Comparison of ENCODE assay signal across 13 cellular contexts in the genomic region with DNA sequence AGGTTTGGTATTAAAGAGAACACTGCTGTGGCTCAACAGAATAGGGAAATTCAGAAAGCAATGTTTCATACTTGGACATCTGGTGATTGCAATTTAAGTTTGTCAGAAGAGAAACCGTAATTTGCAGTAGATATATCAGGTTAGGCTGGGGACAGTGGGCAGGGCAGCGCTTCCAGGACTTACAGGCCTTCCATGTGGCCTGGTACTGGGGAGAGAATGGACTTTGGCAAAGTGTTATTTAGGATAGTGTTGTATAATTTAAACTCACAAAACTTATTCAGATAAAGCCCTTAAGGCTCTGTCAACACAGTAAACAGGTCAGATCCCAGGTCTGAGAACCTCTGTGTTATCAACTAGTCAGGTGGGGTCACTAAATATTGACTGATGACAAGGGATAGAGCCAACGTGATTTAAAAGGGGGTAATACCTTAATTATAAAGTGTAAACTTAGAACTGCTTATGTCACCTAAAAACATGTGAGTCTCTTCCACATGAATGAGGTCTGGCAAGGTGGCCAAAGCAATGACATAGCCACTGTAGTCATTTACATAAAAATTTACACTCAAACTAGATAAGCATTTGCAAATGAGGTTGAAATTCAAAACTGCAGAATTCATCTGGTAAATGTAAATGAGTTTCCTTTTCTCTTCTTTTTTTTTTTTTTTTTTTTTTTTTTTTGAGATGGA.
DNase-seq lines count a peak whose midpoint lies in the region; ATAC-seq and TF ChIP-seq lines count a peak whose summit lies in the region.
"Had no signal": no experiment of that assay in that cellular context is flagged by ENCODE, and none has a peak within 500 bp of the region (broad histone marks: within the 10 kb centered on the region; RNA-seq: fewer than 3 reads in every experiment).

No MANE protein-coding gene starts in this region.

- DNase-seq in GM12865 (ENCODE audit: low read depth) (peak; percentile 85), left lobe of liver (ENCODE audit: low spot score) (no peak), NOMO-1 treated with DMSO at 0.1 percent for 48 hours (lab: John Stamatoyannopoulos, UW; ENCODE audit: unreplicated experiment) (no peak), heart right ventricle (no peak)
- DNase-seq in activated effector memory CD4-positive, alpha-beta T cell treated with Interleukin-2 at 50 U/mL for 16 hours: no peak
- DNase-seq in stimulated activated naive CD4-positive, alpha-beta T cell (lab: John Stamatoyannopoulos, UW): no peak
- DNase-seq: activated T-cell treated with anti-CD3 and anti-CD28 coated beads, Interleukin-2, amount 50 U/mL, for 4 hours; right cardiac atrium had no signal

- peaks cover 0 to 25% (median 0%) of the 10 kb centered on the region in 9 donors for H3K4me1 ChIP-seq in heart right ventricle
- H3K4me1 ChIP-seq: breast epithelium, vagina had no signal

- H3K4me3 ChIP-seq in GM12865 (ENCODE audit: low read depth, low read length): peak overlapping the region; percentile 75
- H3K4me3 ChIP-seq in heart right ventricle: no peak overlapping the region
- H3K4me3 ChIP-seq: BLaER1, breast epithelium, vagina had no signal

- ATAC-seq in GM19351 (IDR thresholded peaks at IDR 0.05; ENCODE audit: unreplicated experiment) (peak; percentile 29), HG03439 (IDR thresholded peaks at IDR 0.05; ENCODE audit: unreplicated experiment) (peak; percentile 37), left lobe of liver (peak; percentile 88), heart right ventricle (no peak)
- ATAC-seq: activated T-cell treated with anti-CD3 and anti-CD28 coated beads, Interleukin-2, amount 50 U/mL, for 4 hours; right cardiac atrium had no signal

- H3K27me3 ChIP-seq in heart right ventricle: no peaks in the 10 kb centered on the region
- H3K27me3 ChIP-seq: BLaER1, breast epithelium, vagina had no signal

- H3K27ac ChIP-seq in heart right ventricle: no peak overlapping the region
- H3K27ac ChIP-seq: BLaER1, breast epithelium, vagina had no signal

- TF ChIP-seq CTCF in GM12865 (IDR thresholded peaks at IDR 0.05; ENCODE audit: insufficient read depth, low read depth, low read length, missing control alignments): no peak
- no peak for TF ChIP-seq CTCF in heart right ventricle (IDR thresholded peaks at IDR 0.05)

- H3K36me3 ChIP-seq in heart right ventricle: peaks cover 0 to 20% (median 0%) of the 10 kb centered on the region in 9 donors
- H3K36me3 ChIP-seq: breast epithelium, vagina had no signal

- WGBS in heart right ventricle, 2 donors: 84 to 89% methylated on average over 3 of the region's 3 CpGs

- H3K9me3 ChIP-seq in heart right ventricle: no peaks in the 10 kb centered on the region
- H3K9me3 ChIP-seq: breast epithelium, vagina had no signal

- intact Hi-C loops in heart right ventricle (cut with DNase I): no loop called here

Comparison
In these comparisons a context has a peak if more than half of its experiments do, and no peak if none do; other contexts are left out.
1. ATAC-seq: peak in GM19351 (single experiment), HG03439 (single experiment) and left lobe of liver (single experiment); none in heart right ventricle (0 of 8).